ENCODE assay signal across 1 cellular context in the genomic region with DNA sequence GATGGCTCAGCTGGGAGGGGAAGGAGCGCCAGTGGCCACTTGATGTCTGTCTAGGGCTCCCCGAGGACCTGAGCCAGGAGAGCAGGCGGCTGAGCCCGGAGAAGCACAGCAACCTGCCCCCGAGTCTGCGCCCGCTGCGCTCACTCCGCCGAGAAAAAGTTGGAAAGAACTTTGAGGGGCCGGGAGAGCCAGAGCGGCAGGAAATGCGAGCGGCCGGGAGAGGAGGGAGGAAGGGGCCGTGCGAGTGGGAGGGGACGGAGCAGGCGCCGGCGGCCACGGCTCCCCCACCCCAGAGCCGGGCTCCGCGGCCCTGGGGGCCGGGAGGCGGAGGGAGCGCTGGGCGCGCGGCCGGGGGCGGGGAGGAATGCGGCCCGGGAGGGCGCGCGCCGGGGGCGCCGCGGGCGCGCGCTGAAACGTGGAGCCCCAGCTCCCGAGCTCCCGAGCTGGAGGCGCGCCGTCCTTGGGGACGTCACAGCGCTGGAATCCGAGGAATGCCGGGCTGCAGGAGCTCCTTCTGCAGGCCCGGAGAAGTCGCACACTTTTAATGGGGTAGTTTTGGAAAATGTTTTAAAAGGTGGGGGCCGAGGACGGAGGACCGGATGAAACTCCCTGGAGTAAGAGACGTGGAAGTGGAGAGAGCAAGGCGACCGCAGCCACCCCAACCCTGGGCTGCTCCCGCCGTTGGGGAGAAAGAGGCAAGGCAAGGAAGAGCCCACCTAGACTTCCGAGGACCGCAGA.
A peak's percentile ranks its signal among the peaks of the same experiment; 100 is the strongest.
TF ChIP-seq lines count a peak whose summit lies in the region.

A gene (minus strand): TSS at position 167 of the 738 bp plus-strand sequence. CDS start 86,799 bp downstream, outside the sequence.

TF ChIP-seq in HEK293, 187 proteins besides CTCF, POLR2A, EP300 and RAD21 (continued from another document and continues in another):
- TF ChIP-seq ZNF155 (tag by site-specific recombination; IDR thresholded peaks at IDR 0.05) (no peak), ZNF2 (tag by site-specific recombination; IDR thresholded peaks at IDR 0.05) (no peak), HOXA7 (CRISPR knock-in tag; IDR thresholded peaks at IDR 0.05; ENCODE audit: borderline replicate concordance) (no peak), ZNF350 (tag by site-specific recombination; IDR thresholded peaks at IDR 0.05) (no peak), ZNF146 (tag by site-specific recombination; IDR thresholded peaks at IDR 0.05) (no peak), SALL2 (tag by site-specific recombination; IDR thresholded peaks at IDR 0.05; ENCODE audit: borderline replicate concordance) (no peak), ZNF623 (tag by site-specific recombination; IDR thresholded peaks at IDR 0.05) (no peak), ZNF544 (tag by site-specific recombination; IDR thresholded peaks at IDR 0.05) (no peak), ZNF660 (tag by site-specific recombination; IDR thresholded peaks at IDR 0.05) (peak; percentile 67), GLIS1 (tag by site-specific recombination; IDR thresholded peaks at IDR 0.05) (peak; percentile 28; the same call in 1 of the 2 replicates), ZNF658 (tag by site-specific recombination; IDR thresholded peaks at IDR 0.05) (no peak), SCRT2 (tag by site-specific recombination; IDR thresholded peaks at IDR 0.05) (no peak), ZNF785 (tag by site-specific recombination; IDR thresholded peaks at IDR 0.05) (no peak), ZNF274 (IDR thresholded peaks at IDR 0.05; ENCODE audit: low read length) (no peak), ZNF274 (tag by site-specific recombination; IDR thresholded peaks at IDR 0.05; ENCODE audit: borderline replicate concordance) (no peak), ZNF571 (tag by site-specific recombination; IDR thresholded peaks at IDR 0.05) (no peak), ZNF10 (tag by site-specific recombination; IDR thresholded peaks at IDR 0.05) (no peak), ZNF266 (tag by site-specific recombination; IDR thresholded peaks at IDR 0.05; ENCODE audit: low read depth) (no peak), KLF16 (tag by site-specific recombination; IDR thresholded peaks at IDR 0.05) (no peak), FEZF1 (tag by site-specific recombination; IDR thresholded peaks at IDR 0.05) (0 out of 2 replicates have a peak, but pooled peaks have one; percentile 11), OVOL3 (tag by site-specific recombination; IDR thresholded peaks at IDR 0.05) (no peak), RBAK (tag by site-specific recombination; IDR thresholded peaks at IDR 0.05) (no peak), MYNN (tag by site-specific recombination; IDR thresholded peaks at IDR 0.05; ENCODE audit: borderline replicate concordance) (no peak; the same call in 1 of the 2 replicates), ZNF311 (tag by site-specific recombination; IDR thresholded peaks at IDR 0.05; ENCODE audit: borderline replicate concordance) (no peak), GFI1B (tag by site-specific recombination; IDR thresholded peaks at IDR 0.05) (no peak), ZNF37A (tag by site-specific recombination; IDR thresholded peaks at IDR 0.05) (no peak; the same call in 1 of the 2 replicates), GLI4 (tag by site-specific recombination; IDR thresholded peaks at IDR 0.05) (no peak), ZNF19 (tag by site-specific recombination; IDR thresholded peaks at IDR 0.05; ENCODE audit: low read depth) (no peak), TCF7L2 (IDR thresholded peaks at IDR 0.05; ENCODE audit: borderline replicate concordance, low read depth, low read length) (no peak), OSR2 (tag by site-specific recombination; IDR thresholded peaks at IDR 0.05) (peak; percentile 56; the same call in 1 of the 2 replicates), ZBTB1 (tag by site-specific recombination; IDR thresholded peaks at IDR 0.05) (no peak), ZNF175 (tag by site-specific recombination; IDR thresholded peaks at IDR 0.05) (no peak)
- TF ChIP-seq, protein P1, sequence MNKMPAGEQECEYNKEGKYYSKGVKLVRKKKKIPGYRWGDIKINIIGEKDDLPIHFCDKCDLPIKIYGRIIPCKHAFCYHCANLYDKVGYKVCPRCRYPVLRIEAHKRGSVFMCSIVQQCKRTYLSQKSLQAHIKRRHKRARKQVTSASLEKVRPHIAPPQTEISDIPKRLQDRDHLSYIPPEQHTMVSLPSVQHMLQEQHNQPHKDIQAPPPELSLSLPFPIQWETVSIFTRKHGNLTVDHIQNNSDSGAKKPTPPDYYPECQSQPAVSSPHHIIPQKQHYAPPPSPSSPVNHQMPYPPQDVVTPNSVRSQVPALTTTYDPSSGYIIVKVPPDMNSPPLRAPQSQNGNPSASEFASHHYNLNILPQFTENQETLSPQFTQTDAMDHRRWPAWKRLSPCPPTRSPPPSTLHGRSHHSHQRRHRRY (tag by site-specific recombination; IDR thresholded peaks at IDR 0.05) = no peak
- TF ChIP-seq, protein P2, sequence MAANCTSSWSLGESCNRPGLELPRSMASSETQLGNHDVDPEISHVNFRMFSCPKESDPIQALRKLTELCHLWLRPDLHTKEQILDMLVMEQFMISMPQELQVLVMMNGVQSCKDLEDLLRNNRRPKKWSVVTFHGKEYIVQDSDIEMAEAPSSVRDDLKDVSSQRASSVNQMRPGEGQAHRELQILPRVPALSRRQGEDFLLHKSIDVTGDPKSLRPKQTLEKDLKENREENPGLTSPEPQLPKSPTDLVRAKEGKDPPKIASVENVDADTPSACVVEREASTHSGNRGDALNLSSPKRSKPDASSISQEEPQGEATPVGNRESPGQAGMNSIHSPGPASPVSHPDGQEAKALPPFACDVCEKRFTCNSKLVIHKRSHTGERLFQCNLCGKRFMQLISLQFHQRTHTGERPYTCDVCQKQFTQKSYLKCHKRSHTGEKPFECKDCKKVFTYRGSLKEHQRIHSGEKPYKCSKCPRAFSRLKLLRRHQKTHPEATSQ (tag by site-specific recombination; IDR thresholded peaks at IDR 0.05) = no peak
- TF ChIP-seq, protein P3, sequence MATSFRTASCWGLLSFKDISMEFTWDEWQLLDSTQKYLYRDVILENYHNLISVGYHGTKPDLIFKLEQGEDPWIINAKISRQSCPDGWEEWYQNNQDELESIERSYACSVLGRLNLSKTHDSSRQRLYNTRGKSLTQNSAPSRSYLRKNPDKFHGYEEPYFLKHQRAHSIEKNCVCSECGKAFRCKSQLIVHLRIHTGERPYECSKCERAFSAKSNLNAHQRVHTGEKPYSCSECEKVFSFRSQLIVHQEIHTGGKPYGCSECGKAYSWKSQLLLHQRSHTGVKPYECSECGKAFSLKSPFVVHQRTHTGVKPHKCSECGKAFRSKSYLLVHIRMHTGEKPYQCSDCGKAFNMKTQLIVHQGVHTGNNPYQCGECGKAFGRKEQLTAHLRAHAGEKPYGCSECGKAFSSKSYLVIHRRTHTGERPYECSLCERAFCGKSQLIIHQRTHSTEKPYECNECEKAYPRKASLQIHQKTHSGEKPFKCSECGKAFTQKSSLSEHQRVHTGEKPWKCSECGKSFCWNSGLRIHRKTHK (tag by site-specific recombination; IDR thresholded peaks at IDR 0.05) = no peak
- TF ChIP-seq, protein P4, sequence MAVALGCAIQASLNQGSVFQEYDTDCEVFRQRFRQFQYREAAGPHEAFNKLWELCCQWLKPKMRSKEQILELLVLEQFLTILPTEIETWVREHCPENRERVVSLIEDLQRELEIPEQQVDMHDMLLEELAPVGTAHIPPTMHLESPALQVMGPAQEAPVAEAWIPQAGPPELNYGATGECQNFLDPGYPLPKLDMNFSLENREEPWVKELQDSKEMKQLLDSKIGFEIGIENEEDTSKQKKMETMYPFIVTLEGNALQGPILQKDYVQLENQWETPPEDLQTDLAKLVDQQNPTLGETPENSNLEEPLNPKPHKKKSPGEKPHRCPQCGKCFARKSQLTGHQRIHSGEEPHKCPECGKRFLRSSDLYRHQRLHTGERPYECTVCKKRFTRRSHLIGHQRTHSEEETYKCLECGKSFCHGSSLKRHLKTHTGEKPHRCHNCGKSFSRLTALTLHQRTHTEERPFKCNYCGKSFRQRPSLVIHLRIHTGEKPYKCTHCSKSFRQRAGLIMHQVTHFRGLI (tag by site-specific recombination; IDR thresholded peaks at IDR 0.05) = no peak
- TF ChIP-seq, protein P5, sequence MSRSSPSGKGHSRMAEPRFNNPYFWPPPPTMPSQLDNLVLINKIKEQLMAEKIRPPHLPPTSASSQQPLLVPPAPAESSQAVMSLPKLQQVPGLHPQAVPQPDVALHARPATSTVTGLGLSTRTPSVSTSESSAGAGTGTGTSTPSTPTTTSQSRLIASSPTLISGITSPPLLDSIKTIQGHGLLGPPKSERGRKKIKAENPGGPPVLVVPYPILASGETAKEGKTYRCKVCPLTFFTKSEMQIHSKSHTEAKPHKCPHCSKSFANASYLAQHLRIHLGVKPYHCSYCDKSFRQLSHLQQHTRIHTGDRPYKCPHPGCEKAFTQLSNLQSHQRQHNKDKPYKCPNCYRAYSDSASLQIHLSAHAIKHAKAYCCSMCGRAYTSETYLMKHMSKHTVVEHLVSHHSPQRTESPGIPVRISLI (tag by site-specific recombination; IDR thresholded peaks at IDR 0.05) = no peak
- TF ChIP-seq, protein P6, sequence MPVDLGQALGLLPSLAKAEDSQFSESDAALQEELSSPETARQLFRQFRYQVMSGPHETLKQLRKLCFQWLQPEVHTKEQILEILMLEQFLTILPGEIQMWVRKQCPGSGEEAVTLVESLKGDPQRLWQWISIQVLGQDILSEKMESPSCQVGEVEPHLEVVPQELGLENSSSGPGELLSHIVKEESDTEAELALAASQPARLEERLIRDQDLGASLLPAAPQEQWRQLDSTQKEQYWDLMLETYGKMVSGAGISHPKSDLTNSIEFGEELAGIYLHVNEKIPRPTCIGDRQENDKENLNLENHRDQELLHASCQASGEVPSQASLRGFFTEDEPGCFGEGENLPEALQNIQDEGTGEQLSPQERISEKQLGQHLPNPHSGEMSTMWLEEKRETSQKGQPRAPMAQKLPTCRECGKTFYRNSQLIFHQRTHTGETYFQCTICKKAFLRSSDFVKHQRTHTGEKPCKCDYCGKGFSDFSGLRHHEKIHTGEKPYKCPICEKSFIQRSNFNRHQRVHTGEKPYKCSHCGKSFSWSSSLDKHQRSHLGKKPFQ (tag by site-specific recombination; IDR thresholded peaks at IDR 0.05) = no peak
- TF ChIP-seq, protein P7, sequence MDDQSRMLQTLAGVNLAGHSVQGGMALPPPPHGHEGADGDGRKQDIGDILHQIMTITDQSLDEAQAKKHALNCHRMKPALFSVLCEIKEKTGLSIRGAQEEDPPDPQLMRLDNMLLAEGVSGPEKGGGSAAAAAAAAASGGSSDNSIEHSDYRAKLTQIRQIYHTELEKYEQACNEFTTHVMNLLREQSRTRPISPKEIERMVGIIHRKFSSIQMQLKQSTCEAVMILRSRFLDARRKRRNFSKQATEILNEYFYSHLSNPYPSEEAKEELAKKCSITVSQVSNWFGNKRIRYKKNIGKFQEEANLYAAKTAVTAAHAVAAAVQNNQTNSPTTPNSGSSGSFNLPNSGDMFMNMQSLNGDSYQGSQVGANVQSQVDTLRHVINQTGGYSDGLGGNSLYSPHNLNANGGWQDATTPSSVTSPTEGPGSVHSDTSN (CRISPR knock-in tag; IDR thresholded peaks at IDR 0.05) = no peak
- TF ChIP-seq, protein P8, sequence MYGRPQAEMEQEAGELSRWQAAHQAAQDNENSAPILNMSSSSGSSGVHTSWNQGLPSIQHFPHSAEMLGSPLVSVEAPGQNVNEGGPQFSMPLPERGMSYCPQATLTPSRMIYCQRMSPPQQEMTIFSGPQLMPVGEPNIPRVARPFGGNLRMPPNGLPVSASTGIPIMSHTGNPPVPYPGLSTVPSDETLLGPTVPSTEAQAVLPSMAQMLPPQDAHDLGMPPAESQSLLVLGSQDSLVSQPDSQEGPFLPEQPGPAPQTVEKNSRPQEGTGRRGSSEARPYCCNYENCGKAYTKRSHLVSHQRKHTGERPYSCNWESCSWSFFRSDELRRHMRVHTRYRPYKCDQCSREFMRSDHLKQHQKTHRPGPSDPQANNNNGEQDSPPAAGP (tag by site-specific recombination; IDR thresholded peaks at IDR 0.05) = peak; percentile 75
- TF ChIP-seq, protein P9, sequence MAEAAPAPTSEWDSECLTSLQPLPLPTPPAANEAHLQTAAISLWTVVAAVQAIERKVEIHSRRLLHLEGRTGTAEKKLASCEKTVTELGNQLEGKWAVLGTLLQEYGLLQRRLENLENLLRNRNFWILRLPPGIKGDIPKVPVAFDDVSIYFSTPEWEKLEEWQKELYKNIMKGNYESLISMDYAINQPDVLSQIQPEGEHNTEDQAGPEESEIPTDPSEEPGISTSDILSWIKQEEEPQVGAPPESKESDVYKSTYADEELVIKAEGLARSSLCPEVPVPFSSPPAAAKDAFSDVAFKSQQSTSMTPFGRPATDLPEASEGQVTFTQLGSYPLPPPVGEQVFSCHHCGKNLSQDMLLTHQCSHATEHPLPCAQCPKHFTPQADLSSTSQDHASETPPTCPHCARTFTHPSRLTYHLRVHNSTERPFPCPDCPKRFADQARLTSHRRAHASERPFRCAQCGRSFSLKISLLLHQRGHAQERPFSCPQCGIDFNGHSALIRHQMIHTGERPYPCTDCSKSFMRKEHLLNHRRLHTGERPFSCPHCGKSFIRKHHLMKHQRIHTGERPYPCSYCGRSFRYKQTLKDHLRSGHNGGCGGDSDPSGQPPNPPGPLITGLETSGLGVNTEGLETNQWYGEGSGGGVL (tag by site-specific recombination; IDR thresholded peaks at IDR 0.05) = 0 out of 2 replicates have a peak, but pooled peaks have one; percentile 62
- TF ChIP-seq, protein P10, sequence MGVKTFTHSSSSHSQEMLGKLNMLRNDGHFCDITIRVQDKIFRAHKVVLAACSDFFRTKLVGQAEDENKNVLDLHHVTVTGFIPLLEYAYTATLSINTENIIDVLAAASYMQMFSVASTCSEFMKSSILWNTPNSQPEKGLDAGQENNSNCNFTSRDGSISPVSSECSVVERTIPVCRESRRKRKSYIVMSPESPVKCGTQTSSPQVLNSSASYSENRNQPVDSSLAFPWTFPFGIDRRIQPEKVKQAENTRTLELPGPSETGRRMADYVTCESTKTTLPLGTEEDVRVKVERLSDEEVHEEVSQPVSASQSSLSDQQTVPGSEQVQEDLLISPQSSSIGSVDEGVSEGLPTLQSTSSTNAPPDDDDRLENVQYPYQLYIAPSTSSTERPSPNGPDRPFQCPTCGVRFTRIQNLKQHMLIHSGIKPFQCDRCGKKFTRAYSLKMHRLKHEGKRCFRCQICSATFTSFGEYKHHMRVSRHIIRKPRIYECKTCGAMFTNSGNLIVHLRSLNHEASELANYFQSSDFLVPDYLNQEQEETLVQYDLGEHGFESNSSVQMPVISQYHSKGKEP (tag by site-specific recombination; IDR thresholded peaks at IDR 0.05) = peak; percentile 77
- TF ChIP-seq, protein P11, sequence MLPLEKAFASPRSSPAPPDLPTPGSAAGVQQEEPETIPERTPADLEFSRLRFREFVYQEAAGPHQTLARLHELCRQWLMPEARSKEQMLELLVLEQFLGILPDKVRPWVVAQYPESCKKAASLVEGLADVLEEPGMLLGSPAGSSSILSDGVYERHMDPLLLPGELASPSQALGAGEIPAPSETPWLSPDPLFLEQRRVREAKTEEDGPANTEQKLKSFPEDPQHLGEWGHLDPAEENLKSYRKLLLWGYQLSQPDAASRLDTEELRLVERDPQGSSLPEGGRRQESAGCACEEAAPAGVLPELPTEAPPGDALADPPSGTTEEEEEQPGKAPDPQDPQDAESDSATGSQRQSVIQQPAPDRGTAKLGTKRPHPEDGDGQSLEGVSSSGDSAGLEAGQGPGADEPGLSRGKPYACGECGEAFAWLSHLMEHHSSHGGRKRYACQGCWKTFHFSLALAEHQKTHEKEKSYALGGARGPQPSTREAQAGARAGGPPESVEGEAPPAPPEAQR (tag by site-specific recombination; IDR thresholded peaks at IDR 0.05) = no peak
- TF ChIP-seq, protein P12, sequence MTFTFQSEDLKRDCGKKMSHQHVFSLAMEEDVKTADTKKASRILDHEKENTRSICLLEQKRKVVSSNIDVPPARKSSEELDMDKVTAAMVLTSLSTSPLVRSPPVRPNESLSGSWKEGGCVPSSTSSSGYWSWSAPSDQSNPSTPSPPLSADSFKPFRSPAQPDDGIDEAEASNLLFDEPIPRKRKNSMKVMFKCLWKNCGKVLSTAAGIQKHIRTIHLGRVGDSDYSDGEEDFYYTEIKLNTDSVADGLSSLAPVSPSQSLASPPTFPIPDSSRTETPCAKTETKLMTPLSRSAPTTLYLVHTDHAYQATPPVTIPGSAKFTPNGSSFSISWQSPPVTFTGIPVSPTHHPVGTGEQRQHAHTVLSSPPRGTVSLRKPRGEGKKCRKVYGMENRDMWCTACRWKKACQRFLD (tag by site-specific recombination; IDR thresholded peaks at IDR 0.05) = no peak
